ENCODE assay signal across 11 cellular contexts in the genomic region with DNA sequence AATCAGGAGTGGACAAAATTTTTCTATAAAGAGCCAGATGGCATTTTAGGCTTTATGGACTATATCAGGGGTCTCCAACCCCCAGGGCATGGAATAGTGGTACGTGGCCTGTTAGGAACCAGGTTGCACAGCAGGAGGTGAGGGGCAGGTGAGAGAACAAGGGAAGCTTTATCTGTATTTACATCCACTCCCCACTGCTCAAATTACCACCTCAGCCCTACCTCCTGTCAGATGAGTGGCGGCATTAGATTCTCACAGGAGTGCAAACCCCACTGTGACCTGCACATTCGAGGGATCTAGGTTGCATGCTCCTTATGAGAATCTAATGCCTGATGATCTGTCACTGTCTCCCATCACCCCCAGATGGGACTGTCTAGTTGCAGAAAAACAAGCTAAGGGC.
"Had no signal": no experiment of that assay in that cellular context is flagged by ENCODE, and none has a peak within 500 bp of the region (broad histone marks: within the 10 kb centered on the region; RNA-seq: fewer than 3 reads in every experiment).

No MANE protein-coding gene starts in this region.

- H3K9me3 ChIP-seq: ascending aorta, right atrium auricular region, tibial nerve, vagina had no signal

- H3K4me3 Mint-ChIP-seq: stimulated activated naive B cell treated with anti-CD40 and anti-IgM and Interleukin-4, amounts not matched to agents 10 μg/mL and 1 μg/mL and 100 μg/mL, for 72 hours had no signal

- H3K27ac Mint-ChIP-seq: stimulated activated naive B cell treated with anti-CD40 and anti-IgM and Interleukin-4, amounts not matched to agents 10 μg/mL and 1 μg/mL and 100 μg/mL, for 72 hours had no signal

- DNase-seq: activated CD4-positive, alpha-beta T cell treated with anti-CD3 and anti-CD28 coated beads for 1 hour; activated CD4-positive, alpha-beta T cell treated with anti-CD3 and anti-CD28 coated beads, Interleukin-2, amount 50 U/mL, for 48 hours; activated naive CD4-positive, alpha-beta T cell; activated T-cell treated with anti-CD3 and anti-CD28 coated beads, Interleukin-2, amount 50 U/mL, for 48 hours; hippocampal formation; stimulated activated naive B cell treated with anti-CD40 and anti-IgM and Interleukin-4, amounts not matched to agents 10 μg/mL and 1 μg/mL and 100 μg/mL, for 72 hours had no signal

- ATAC-seq: stimulated activated naive B cell treated with anti-CD40 and anti-IgM and Interleukin-4, amounts not matched to agents 10 μg/mL and 1 μg/mL and 100 μg/mL, for 72 hours had no signal

- H3K9me3 Mint-ChIP-seq: stimulated activated naive B cell treated with anti-CD40 and anti-IgM and Interleukin-4, amounts not matched to agents 10 μg/mL and 1 μg/mL and 100 μg/mL, for 72 hours had no signal

- H3K4me3 ChIP-seq: ascending aorta, right atrium auricular region, tibial nerve, vagina had no signal

- H3K27me3 Mint-ChIP-seq: stimulated activated naive B cell treated with anti-CD40 and anti-IgM and Interleukin-4, amounts not matched to agents 10 μg/mL and 1 μg/mL and 100 μg/mL, for 72 hours had no signal

- H3K27ac ChIP-seq: ascending aorta, parathyroid adenoma, right atrium auricular region, tibial nerve, vagina had no signal

- H3K27me3 ChIP-seq: ascending aorta, right atrium auricular region, tibial nerve, vagina had no signal

- H3K4me1 ChIP-seq: ascending aorta, parathyroid adenoma, right atrium auricular region, vagina had no signal

- H3K36me3 ChIP-seq: right atrium auricular region, vagina had no signal
